In genomic region chr6:154683756-154684523, GRCh38 we compare ENCODE assay signal across 9 cellular contexts. TPM values are rescaled to one million over a fixed set of nuclear protein-coding genes. Genes with fewer than 3 reads are reported as not detected.
DNase-seq lines count a peak whose midpoint lies in the region; ATAC-seq, FAIRE-seq and TF ChIP-seq lines count a peak whose summit lies in the region.
"Had no signal": no experiment of that assay in that cellular context is flagged by ENCODE, and none has a peak within 500 bp of the region (broad histone marks: within the 10 kb centered on the region; RNA-seq: fewer than 3 reads in every experiment).

No MANE protein-coding gene starts in this region.

- H3K27ac Mint-ChIP-seq in nephron progenitor cell: no peak overlapping the region

- H3K4me3 Mint-ChIP-seq in nephron progenitor cell: no peak overlapping the region

- H3K4me1 Mint-ChIP-seq in nephron progenitor cell: peaks cover 13% of the 10 kb centered on the region

- H3K4me1 ChIP-seq in adipocyte (ENCODE audit: control insufficient read depth, insufficient read depth, low read length) (no peaks in the 10 kb centered on the region), small intestine (ENCODE audit: control insufficient read depth in 2 of 2, insufficient read depth in 1 of 2, low read depth in 1 of 2, low read length in 1 of 2) (no peaks in the 10 kb centered on the region)

- WGBS in small intestine, 3 donors: 15 to 33% (median 16%) methylated on average over 4 of the region's 4 CpGs

- TF ChIP-seq CTCF in GM06990 (IDR thresholded peaks at IDR 0.05; ENCODE audit: insufficient read depth, low read length, poor library complexity, severe bottlenecking) (no peak), nephron progenitor cell (IDR thresholded peaks at IDR 0.05) (no peak)

- H3K36me3 ChIP-seq in GM06990 (ENCODE audit: control insufficient read depth, insufficient read depth, low read length) (no peaks in the 10 kb centered on the region), adipocyte (ENCODE audit: control insufficient read depth, insufficient read depth, low read length, severe bottlenecking) (no peaks in the 10 kb centered on the region), small intestine (ENCODE audit: control insufficient read depth in 2 of 2, insufficient read depth in 2 of 2, low read length in 2 of 2) (no peaks in the 10 kb centered on the region)

- no peaks in the 10 kb centered on the region for H3K27me3 Mint-ChIP-seq in nephron progenitor cell (ENCODE audit: low read depth, poor library complexity)

- peaks cover 20% of the 10 kb centered on the region for H3K9me3 Mint-ChIP-seq in nephron progenitor cell

- H3K27ac ChIP-seq in small intestine (ENCODE audit: low read depth in 1 of 2, low read length in 1 of 2): no peak overlapping the region

- no peak for FAIRE-seq in small intestine (lab: Jason Lieb, UNC)
- FAIRE-seq: islet of Langerhans had no signal

- no peaks in the 10 kb centered on the region for H3K27me3 ChIP-seq in GM06990 (replicated peaks; ENCODE audit: control insufficient read depth, insufficient read depth, low read length)
- no peaks in the 10 kb centered on the region for H3K27me3 ChIP-seq in adipocyte (replicated peaks; ENCODE audit: control insufficient read depth, insufficient read depth, low read length)
- H3K27me3 ChIP-seq in small intestine (ENCODE audit: control insufficient read depth in 2 of 2, insufficient read depth in 2 of 2, low read length in 2 of 2): no peaks in the 10 kb centered on the region

- no peak overlapping the region for H3K9ac ChIP-seq in adipocyte (ENCODE audit: low read length)

- ATAC-seq in GM21423 (IDR thresholded peaks at IDR 0.05; ENCODE audit: unreplicated experiment): peak; percentile 96
- peak; percentile 90 for ATAC-seq in HG03571 (IDR thresholded peaks at IDR 0.05; ENCODE audit: unreplicated experiment)

- DNase-seq in GM06990 (ENCODE audit: extremely low read depth, insufficient read length) (peak; percentile 50), adipocyte (ENCODE audit: low read depth) (peak; percentile 56), small intestine (peak; percentile 20), nephron progenitor cell (no peak), hypothalamus (lab: John Stamatoyannopoulos, UW) (no peak), NCI-H774 (lab: John Stamatoyannopoulos, UW) (no peak)

- H3K4me3 ChIP-seq in GM06990 (replicated peaks; ENCODE audit: low read depth, low read length): no peak overlapping the region
- peak overlapping the region; percentile 28 for H3K4me3 ChIP-seq in adipocyte (ENCODE audit: low read length)
- no peak overlapping the region for H3K4me3 ChIP-seq in small intestine (ENCODE audit: low read depth in 1 of 2, low read length in 2 of 2)

- H3K9me3 ChIP-seq in adipocyte (ENCODE audit: control insufficient read depth, low read length) (no peaks in the 10 kb centered on the region), small intestine (ENCODE audit: control insufficient read depth, low read depth) (no peaks in the 10 kb centered on the region)

- H3K36me3 Mint-ChIP-seq in nephron progenitor cell (ENCODE audit: low read depth): no peaks in the 10 kb centered on the region

RNA-seq across cellular contexts. Expression of gene SCAF8, which starts 49.3 kb away (rescaled TPM):
- 10 to 100 TPM in 2 of 3 donors, 1 to 10 TPM in 1; 6.8 to 10.1 (median 10.1) TPM for polyA plus RNA-seq in small intestine

Comparison
In these comparisons a context has a peak if more than half of its experiments do, and no peak if none do; other contexts are left out.
1. DNase-seq: peak in GM06990 (single experiment), adipocyte (single experiment) and small intestine (single experiment); none in nephron progenitor cell (single experiment), hypothalamus (0 of 51) and NCI-H774 (single experiment).